31 cellular contexts compared by ENCODE assay signal in the genomic region with DNA sequence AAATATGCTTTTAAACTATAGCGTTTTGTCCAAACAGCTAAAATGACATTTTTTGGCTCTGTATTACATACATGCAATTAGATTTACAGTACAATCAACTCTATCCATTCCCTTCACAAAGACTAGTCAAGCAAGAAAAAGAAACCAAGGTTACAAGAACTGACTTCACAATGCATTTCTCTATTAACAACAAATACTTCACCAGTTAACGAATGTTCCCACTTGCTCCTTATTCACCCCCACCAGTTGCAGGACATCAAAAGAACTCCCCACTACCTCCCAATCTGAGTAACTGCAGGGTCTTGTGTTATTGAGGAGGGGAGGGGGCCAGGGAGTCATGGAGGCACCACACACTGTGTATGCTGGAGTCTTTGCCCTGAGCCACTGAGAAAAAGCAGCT. TPM values are rescaled to one million over a fixed set of nuclear protein-coding genes. Genes with fewer than 3 reads are reported as not detected.
"Had no signal": no experiment of that assay in that cellular context is flagged by ENCODE, and none has a peak within 500 bp of the region (broad histone marks: within the 10 kb centered on the region; RNA-seq: fewer than 3 reads in every experiment).

No MANE protein-coding gene starts in this region.

- H3K9me2 ChIP-seq: SK-N-SH had no signal

- H3K27ac ChIP-seq: SJCRH30 had no signal

- DNase-seq: activated CD4-positive, alpha-beta T cell treated with anti-CD3 and anti-CD28 coated beads for 4 hours; activated CD8-positive, alpha-beta memory T cell treated with anti-CD3 and anti-CD28 coated beads, Interleukin-2, amount 50 U/mL, for 4 hours; activated CD8-positive, alpha-beta T cell treated with anti-CD3 and anti-CD28 coated beads for 36 hours; activated gamma-delta T cell treated with Interleukin-2 at 50 U/mL for 16 hours; activated naive CD4-positive, alpha-beta T cell treated with anti-CD3 and anti-CD28 coated beads, Interleukin-2, amount 10 ng/mL, durations not matched to agents 7 days and 5 days; activated naive CD8-positive, alpha-beta T cell treated with anti-CD3 and anti-CD28 coated beads for 36 hours; activated T-cell treated with anti-CD3 and anti-CD28 coated beads, Interleukin-2, amount 50 U/mL, for 72 hours; central memory CD4-positive, alpha-beta T cell; MG63; MV-4-11; NCI-H1092 treated with DMSO at 0.1 percent for 48 hours; NCI-H1417 treated with DMSO at 0.1 percent for 48 hours; NCI-H1694; NCI-H2029; NCI-H2107; NCI-H345; NCI-H510A; NCI-H526 treated with DMSO at 0.1 percent for 48 hours; NCI-H82; NK-92 treated with Interleukin-12 subunit alpha and Interleukin-12 subunit beta, amount 100 ng/mL, for 24 hours; OCI-M1; Right ventricle myocardium superior; RPMI8226; SJCRH30; SK-N-SH; SW 1271 had no signal

- H3K4me2 ChIP-seq: SK-N-SH had no signal

- H3K4me3 Mint-ChIP-seq: activated CD8-positive, alpha-beta T cell treated with anti-CD3 and anti-CD28 coated beads for 36 hours; activated naive CD4-positive, alpha-beta T cell treated with anti-CD3 and anti-CD28 coated beads, Interleukin-2, amount 10 ng/mL, durations not matched to agents 7 days and 5 days; activated naive CD8-positive, alpha-beta T cell treated with anti-CD3 and anti-CD28 coated beads for 36 hours; activated T-cell treated with anti-CD3 and anti-CD28 coated beads, Interleukin-2, amount 50 U/mL, for 72 hours; T-helper 1 cell treated with Interleukin-12 subunit alpha and Interleukin-12 subunit beta and Interleukin-4 antibody, amounts not matched to agents 30 μg/mL and 1 μg/mL, for 36 hours had no signal

- H3K4me1 Mint-ChIP-seq: activated naive CD4-positive, alpha-beta T cell treated with anti-CD3 and anti-CD28 coated beads, Interleukin-2, amount 10 ng/mL, durations not matched to agents 7 days and 5 days; activated naive CD8-positive, alpha-beta T cell treated with anti-CD3 and anti-CD28 coated beads for 36 hours had no signal

- H3K36me3 ChIP-seq: MG63, SJCRH30 had no signal

- FAIRE-seq: bronchial epithelial cell had no signal

- H3K9me3 Mint-ChIP-seq: activated CD8-positive, alpha-beta T cell treated with anti-CD3 and anti-CD28 coated beads for 36 hours; activated naive CD8-positive, alpha-beta T cell treated with anti-CD3 and anti-CD28 coated beads for 36 hours; activated T-cell treated with anti-CD3 and anti-CD28 coated beads, Interleukin-2, amount 50 U/mL, for 72 hours; activated T-helper 2 cell treated with anti-CD3 and anti-CD28 coated beads, Interferon-gamma antibody, Interleukin-2, Interleukin-4, amounts not matched to agents 10 μg/mL and 5 μg/mL and 100 μg/mL, durations not matched to agents 14 hours and 24 hours and 36 hours; T-helper 1 cell treated with Interleukin-12 subunit alpha and Interleukin-12 subunit beta and Interleukin-4 antibody, amounts not matched to agents 30 μg/mL and 1 μg/mL, for 36 hours had no signal

- H3K9ac ChIP-seq: SK-N-SH had no signal

- H3K9me3 ChIP-seq: MG63, SJCRH30, SK-N-SH had no signal

- H3K27me3 ChIP-seq: MG63, SJCRH30 had no signal

- ATAC-seq: activated CD4-positive, CD25-positive, alpha-beta regulatory T cell treated with anti-CD3 and anti-CD28 coated beads, Interleukin-2, amount 50 U/mL, for 24 hours; activated CD8-positive, alpha-beta T cell treated with anti-CD3 and anti-CD28 coated beads for 36 hours; activated T-cell treated with anti-CD3 and anti-CD28 coated beads, Interleukin-2, amount 50 U/mL, for 72 hours; Panc1 had no signal

- H3K36me3 Mint-ChIP-seq: activated naive CD4-positive, alpha-beta T cell treated with anti-CD3 and anti-CD28 coated beads, Interleukin-2, amount 10 ng/mL, durations not matched to agents 7 days and 5 days; activated naive CD8-positive, alpha-beta T cell treated with anti-CD3 and anti-CD28 coated beads for 36 hours had no signal

- H3K4me3 ChIP-seq: MG63, SJCRH30 had no signal

- H3K4me1 ChIP-seq: SJCRH30 had no signal

- H3K27ac Mint-ChIP-seq: activated CD8-positive, alpha-beta T cell treated with anti-CD3 and anti-CD28 coated beads for 36 hours; activated naive CD4-positive, alpha-beta T cell treated with anti-CD3 and anti-CD28 coated beads, Interleukin-2, amount 10 ng/mL, durations not matched to agents 7 days and 5 days; activated naive CD8-positive, alpha-beta T cell treated with anti-CD3 and anti-CD28 coated beads for 36 hours; activated T-cell treated with anti-CD3 and anti-CD28 coated beads, Interleukin-2, amount 50 U/mL, for 72 hours; activated T-helper 2 cell treated with anti-CD3 and anti-CD28 coated beads, Interferon-gamma antibody, Interleukin-2, Interleukin-4, amounts not matched to agents 10 μg/mL and 5 μg/mL and 100 μg/mL, durations not matched to agents 14 hours and 24 hours and 36 hours; T-helper 1 cell treated with Interleukin-12 subunit alpha and Interleukin-12 subunit beta and Interleukin-4 antibody, amounts not matched to agents 30 μg/mL and 1 μg/mL, for 36 hours had no signal

- H3K27me3 Mint-ChIP-seq: activated CD8-positive, alpha-beta T cell treated with anti-CD3 and anti-CD28 coated beads for 36 hours; activated naive CD4-positive, alpha-beta T cell treated with anti-CD3 and anti-CD28 coated beads, Interleukin-2, amount 10 ng/mL, durations not matched to agents 7 days and 5 days; activated naive CD8-positive, alpha-beta T cell treated with anti-CD3 and anti-CD28 coated beads for 36 hours had no signal

RNA-seq across cellular contexts. Expression of a gene that starts 34.9 kb away (rescaled TPM):
- total RNA-seq: activated CD8-positive, alpha-beta T cell treated with anti-CD3 and anti-CD28 coated beads for 36 hours; activated naive CD8-positive, alpha-beta T cell treated with anti-CD3 and anti-CD28 coated beads for 36 hours; activated T-cell treated with anti-CD3 and anti-CD28 coated beads, Interleukin-2, amount 50 U/mL, for 72 hours; activated T-helper 2 cell treated with anti-CD3 and anti-CD28 coated beads, Interferon-gamma antibody, Interleukin-2, Interleukin-4, amounts not matched to agents 10 μg/mL and 5 μg/mL and 100 μg/mL, durations not matched to agents 14 hours and 24 hours and 36 hours had no signal
